ENCODE assay signal across 8 cellular contexts in the genomic region with DNA sequence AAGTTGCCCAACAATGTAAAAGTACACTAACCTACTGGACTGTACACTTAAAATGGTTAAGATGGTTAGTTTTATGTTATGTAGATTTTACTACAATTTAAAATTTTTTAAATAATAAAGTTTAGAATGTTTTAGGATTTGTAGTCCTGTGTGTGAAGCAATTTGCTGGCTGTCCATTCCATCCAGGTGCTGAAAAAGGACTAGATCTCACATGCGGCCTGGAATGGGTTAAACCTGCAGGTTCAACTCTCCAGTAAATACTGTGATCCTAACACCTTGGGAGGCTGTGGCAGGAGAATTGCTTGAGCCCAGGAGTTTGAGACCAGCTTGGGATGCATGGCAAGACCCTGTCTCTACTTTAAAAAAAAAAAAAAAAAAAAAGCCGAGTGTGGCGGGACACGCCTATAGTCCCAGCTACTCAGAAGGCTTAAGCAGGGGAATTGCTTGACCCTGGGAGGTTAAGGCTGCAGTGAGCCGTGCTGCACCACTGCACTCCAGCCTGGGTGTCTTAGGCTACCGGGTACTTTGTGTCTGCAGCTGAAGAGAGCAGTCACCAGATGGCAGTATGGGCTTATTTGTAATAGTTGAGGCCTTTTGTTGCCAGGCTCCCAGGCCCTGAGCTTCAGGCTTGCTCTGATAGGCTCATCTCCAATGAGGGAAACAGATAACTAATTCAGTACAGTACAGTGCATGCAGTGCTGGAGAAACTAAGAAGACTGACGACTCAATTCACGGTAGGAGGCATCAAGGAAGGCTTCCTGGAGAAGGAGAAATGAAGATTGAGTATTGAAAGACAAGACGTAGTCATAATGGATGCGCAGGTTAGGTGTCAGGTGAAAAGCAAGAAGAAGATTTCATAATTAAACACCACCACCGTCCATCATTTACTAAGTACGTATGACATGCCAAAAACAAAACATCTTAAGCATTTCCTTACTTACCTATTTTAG.
DNase-seq lines count a peak whose midpoint lies in the region; ATAC-seq and TF ChIP-seq lines count a peak whose summit lies in the region.

No MANE protein-coding gene starts in this region.

- H2AFZ ChIP-seq in DND-41 (ENCODE audit: low read depth, low read length), result no peak overlapping the region

- H3K36me3 ChIP-seq in DND-41 (ENCODE audit: insufficient read depth, low read length) (no peaks in the 10 kb centered on the region), liver (ENCODE audit: control insufficient read depth in 4 of 4, insufficient read depth in 3 of 4, low read depth in 1 of 4, low read length in 3 of 4) (no peaks in the 10 kb centered on the region)

- H3K4me1 ChIP-seq in DND-41 (ENCODE audit: insufficient read depth, low read length) (peaks cover 5% of the 10 kb centered on the region), liver (ENCODE audit: control insufficient read depth in 4 of 4, insufficient read depth in 4 of 4, low read length in 3 of 4) (peaks cover 0 to 6% (median 2%) of the 10 kb centered on the region in 4 donors)

- H3K9ac ChIP-seq in DND-41 (ENCODE audit: low read depth, low read length), result no peak overlapping the region
- no peak overlapping the region for H3K9ac ChIP-seq in liver (ENCODE audit: low read depth in 1 of 2, low read length in 2 of 2)

- no peaks in the 10 kb centered on the region for H4K20me1 ChIP-seq in DND-41 (ENCODE audit: insufficient read depth, low read length)

- peak; percentile 82 to 89 for TF ChIP-seq RAD21 in liver (IDR thresholded peaks at IDR 0.05)

- no peak overlapping the region for H3K4me3 ChIP-seq in DND-41 (ENCODE audit: low read depth in 1 of 2, low read length in 2 of 2)
- H3K4me3 ChIP-seq in choroid plexus epithelial cell (ENCODE audit: low read depth, low read length), result no peak overlapping the region
- no peak overlapping the region for H3K4me3 ChIP-seq in liver (ENCODE audit: low read depth in 1 of 3, low read length in 3 of 3)

- TF ChIP-seq CTCF in DND-41 (IDR thresholded peaks at IDR 0.05; ENCODE audit: borderline replicate concordance, extremely low read depth, low read length, poor library complexity, severe bottlenecking) (peak; percentile 89), choroid plexus epithelial cell (conservative IDR thresholded peaks at IDR 0.05; ENCODE audit: low read depth, low read length) (peak; percentile 84), liver (IDR thresholded peaks at IDR 0.05; ENCODE audit: low read depth, low read length, missing input control) (peak; percentile 72)

- ATAC-seq in DND-41 (ENCODE audit: insufficient read depth, low read depth), result peak; percentile 86
- peak; percentile 64 for ATAC-seq in HG02798 (IDR thresholded peaks at IDR 0.05; ENCODE audit: poor library complexity, unreplicated experiment)
- ATAC-seq in activated CD4-positive, CD25-positive, alpha-beta regulatory T cell treated with anti-CD3 and anti-CD28 coated beads, Interleukin-2, amount 50 U/mL, for 24 hours, result peak; percentile 78 to 79
- no peak for ATAC-seq in HG02763 (IDR thresholded peaks at IDR 0.05; ENCODE audit: unreplicated experiment)

- no peaks in the 10 kb centered on the region for H3K9me3 ChIP-seq in DND-41 (ENCODE audit: insufficient read depth, low read length, severe bottlenecking)
- no peaks in the 10 kb centered on the region for H3K9me3 ChIP-seq in liver (ENCODE audit: control insufficient read depth in 4 of 4, low read length in 3 of 4)

- H3K27me3 ChIP-seq in DND-41 (ENCODE audit: insufficient read depth, low read length, poor library complexity), result no peaks in the 10 kb centered on the region
- H3K27me3 ChIP-seq in liver (ENCODE audit: control insufficient read depth in 4 of 4, insufficient read depth in 4 of 4, low read length in 3 of 4), result peaks cover 0 to 15% (median 2%) of the 10 kb centered on the region in 4 donors

- DNase-seq in DND-41 (peak; percentile 68), NCI-H345 (lab: John Stamatoyannopoulos, UW) (peak; percentile 55), choroid plexus epithelial cell (ENCODE audit: low read depth) (peak; percentile 94)
- DNase-seq in stimulated activated CD8-positive, alpha-beta memory T cell treated with anti-CD3 and anti-CD28 coated beads, Interleukin-12 subunit alpha, Interleukin-12 subunit beta, amount 100 ng/mL, for 1 hour (ENCODE audit: low read depth), result peak; percentile 29

- H3K27ac ChIP-seq in DND-41 (ENCODE audit: low read length) (no peak overlapping the region), liver (ENCODE audit: low read depth in 1 of 2, low read length in 2 of 2) (no peak overlapping the region)

- no peaks in the 10 kb centered on the region for H3K79me2 ChIP-seq in DND-41 (ENCODE audit: insufficient read depth, low read length)

- H3K4me2 ChIP-seq in DND-41 (ENCODE audit: insufficient read depth, low read length), result no peak overlapping the region

- 35% methylated on average over 12 of the region's 12 CpGs for WGBS in liver

TF ChIP-seq in liver, 16 proteins besides CTCF, POLR2A, EP300 and RAD21:
- TF ChIP-seq, protein P1, sequence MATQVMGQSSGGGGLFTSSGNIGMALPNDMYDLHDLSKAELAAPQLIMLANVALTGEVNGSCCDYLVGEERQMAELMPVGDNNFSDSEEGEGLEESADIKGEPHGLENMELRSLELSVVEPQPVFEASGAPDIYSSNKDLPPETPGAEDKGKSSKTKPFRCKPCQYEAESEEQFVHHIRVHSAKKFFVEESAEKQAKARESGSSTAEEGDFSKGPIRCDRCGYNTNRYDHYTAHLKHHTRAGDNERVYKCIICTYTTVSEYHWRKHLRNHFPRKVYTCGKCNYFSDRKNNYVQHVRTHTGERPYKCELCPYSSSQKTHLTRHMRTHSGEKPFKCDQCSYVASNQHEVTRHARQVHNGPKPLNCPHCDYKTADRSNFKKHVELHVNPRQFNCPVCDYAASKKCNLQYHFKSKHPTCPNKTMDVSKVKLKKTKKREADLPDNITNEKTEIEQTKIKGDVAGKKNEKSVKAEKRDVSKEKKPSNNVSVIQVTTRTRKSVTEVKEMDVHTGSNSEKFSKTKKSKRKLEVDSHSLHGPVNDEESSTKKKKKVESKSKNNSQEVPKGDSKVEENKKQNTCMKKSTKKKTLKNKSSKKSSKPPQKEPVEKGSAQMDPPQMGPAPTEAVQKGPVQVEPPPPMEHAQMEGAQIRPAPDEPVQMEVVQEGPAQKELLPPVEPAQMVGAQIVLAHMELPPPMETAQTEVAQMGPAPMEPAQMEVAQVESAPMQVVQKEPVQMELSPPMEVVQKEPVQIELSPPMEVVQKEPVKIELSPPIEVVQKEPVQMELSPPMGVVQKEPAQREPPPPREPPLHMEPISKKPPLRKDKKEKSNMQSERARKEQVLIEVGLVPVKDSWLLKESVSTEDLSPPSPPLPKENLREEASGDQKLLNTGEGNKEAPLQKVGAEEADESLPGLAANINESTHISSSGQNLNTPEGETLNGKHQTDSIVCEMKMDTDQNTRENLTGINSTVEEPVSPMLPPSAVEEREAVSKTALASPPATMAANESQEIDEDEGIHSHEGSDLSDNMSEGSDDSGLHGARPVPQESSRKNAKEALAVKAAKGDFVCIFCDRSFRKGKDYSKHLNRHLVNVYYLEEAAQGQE (IDR thresholded peaks at IDR 0.05), result peak; percentile 90
- TF ChIP-seq RXRA (IDR thresholded peaks at IDR 0.05), result no peak

Comparison
In these comparisons a context has a peak if more than half of its experiments do, and no peak if none do; other contexts are left out.
1. DNase-seq: peak in every context shown above with its lines; median percentile 94 in choroid plexus epithelial cell; 68 in DND-41; 55 in NCI-H345; 29 in stimulated activated CD8-positive, alpha-beta memory T cell treated with anti-CD3 and anti-CD28 coated beads, Interleukin-12 subunit alpha, Interleukin-12 subunit beta, amount 100 ng/mL, for 1 hour.